16 cellular contexts compared by ENCODE assay signal in the genomic region with DNA sequence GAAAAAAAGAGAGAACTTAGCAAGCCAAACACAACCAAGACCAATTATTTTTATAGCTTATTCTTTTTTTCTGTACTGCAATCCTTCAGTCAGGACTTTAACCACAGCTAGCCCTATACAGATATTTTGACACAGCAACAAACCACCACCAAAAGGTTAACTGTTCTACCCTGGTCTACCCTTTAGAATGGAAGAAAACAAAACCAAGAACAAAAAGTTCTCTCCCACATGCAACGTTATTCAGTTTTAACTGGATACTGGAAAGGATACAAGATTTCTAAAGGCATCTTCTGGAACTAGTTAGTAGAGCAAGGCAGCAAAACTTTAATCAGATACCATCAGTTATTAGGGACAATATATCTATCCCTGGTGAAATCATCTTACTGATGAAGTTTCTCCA.
"Had no signal": no experiment of that assay in that cellular context is flagged by ENCODE, and none has a peak within 500 bp of the region (broad histone marks: within the 10 kb centered on the region; RNA-seq: fewer than 3 reads in every experiment).

No MANE protein-coding gene starts in this region.

- H3K27me3 ChIP-seq: heart right ventricle, ovary, SJSA1, spleen, transverse colon had no signal

- H3K27ac ChIP-seq: ovary, SJSA1, spleen, transverse colon had no signal

- H3K4me3 ChIP-seq: heart right ventricle, ovary, SJSA1, spleen, transverse colon had no signal

- H3K9me3 Mint-ChIP-seq: activated CD8-positive, alpha-beta T cell treated with anti-CD3 and anti-CD28 coated beads for 36 hours; brain; endodermal cell; stimulated activated memory B cell treated with anti-CD40 and anti-IgM and Interleukin-4, amounts not matched to agents 10 μg/mL and 1 μg/mL and 100 μg/mL, for 72 hours had no signal

- ATAC-seq: activated CD8-positive, alpha-beta T cell treated with anti-CD3 and anti-CD28 coated beads for 36 hours; stimulated activated memory B cell treated with anti-CD40 and anti-IgM and Interleukin-4, amounts not matched to agents 10 μg/mL and 1 μg/mL and 100 μg/mL, for 72 hours had no signal

- H3K27me3 Mint-ChIP-seq: activated CD8-positive, alpha-beta T cell treated with anti-CD3 and anti-CD28 coated beads for 36 hours; brain; stimulated activated memory B cell treated with anti-CD40 and anti-IgM and Interleukin-4, amounts not matched to agents 10 μg/mL and 1 μg/mL and 100 μg/mL, for 72 hours had no signal

- H3K36me3 ChIP-seq: ovary, transverse colon had no signal

- H3K4me1 ChIP-seq: SJSA1 had no signal

- H3K4me3 Mint-ChIP-seq: activated CD8-positive, alpha-beta T cell treated with anti-CD3 and anti-CD28 coated beads for 36 hours; brain; endodermal cell; stimulated activated memory B cell treated with anti-CD40 and anti-IgM and Interleukin-4, amounts not matched to agents 10 μg/mL and 1 μg/mL and 100 μg/mL, for 72 hours had no signal

- H3K9me3 ChIP-seq: heart right ventricle, ovary, SJSA1, spleen, transverse colon had no signal

- H3K27ac Mint-ChIP-seq: activated CD8-positive, alpha-beta T cell treated with anti-CD3 and anti-CD28 coated beads for 36 hours; endodermal cell; stimulated activated memory B cell treated with anti-CD40 and anti-IgM and Interleukin-4, amounts not matched to agents 10 μg/mL and 1 μg/mL and 100 μg/mL, for 72 hours had no signal

- DNase-seq: activated CD4-positive, alpha-beta T cell treated with anti-CD3 and anti-CD28 coated beads for 4 hours; activated CD8-positive, alpha-beta memory T cell treated with anti-CD3 and anti-CD28 coated beads, Interleukin-2, amount 50 U/mL, for 4 hours; activated CD8-positive, alpha-beta T cell treated with anti-CD3 and anti-CD28 coated beads for 36 hours; endodermal cell; foreskin melanocyte; heart right ventricle; islet precursor cell; ovary; retina; spleen; stimulated activated CD4-positive, alpha-beta T cell treated with anti-CD3 and anti-CD28 coated beads, Interleukin-1b, Interleukin-23, amount 100 ng/mL, for 48 hours; T1000; transverse colon had no signal
